In the genomic region with DNA sequence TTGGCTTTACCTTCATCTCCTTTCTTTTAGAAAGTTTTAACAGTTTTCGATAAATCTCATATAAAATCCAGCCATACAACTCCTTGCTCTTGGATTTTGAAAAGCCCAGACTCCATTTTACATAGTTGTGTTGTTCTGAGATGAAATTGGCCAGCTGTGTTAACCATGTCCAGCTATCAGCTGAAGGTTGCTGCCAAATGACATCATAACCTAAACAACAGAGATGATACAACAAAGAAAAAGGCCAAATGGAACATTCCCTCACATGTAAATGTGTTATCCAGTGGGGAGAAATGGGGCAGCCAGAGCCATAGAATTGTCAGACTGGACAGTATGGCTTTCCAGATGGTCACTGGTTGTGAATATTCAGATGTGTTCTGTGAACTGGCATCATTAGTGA, we compare ENCODE assay signal across 15 cellular contexts. TPM values are rescaled to one million over a fixed set of nuclear protein-coding genes. Genes with fewer than 3 reads are reported as not detected.
DNase-seq lines count a peak whose midpoint lies in the region; ATAC-seq and TF ChIP-seq lines count a peak whose summit lies in the region.
"Had no signal": no experiment of that assay in that cellular context is flagged by ENCODE, and none has a peak within 500 bp of the region (broad histone marks: within the 10 kb centered on the region; RNA-seq: fewer than 3 reads in every experiment).

No MANE protein-coding gene starts in this region.

- TF ChIP-seq CTCF in A673 (conservative IDR thresholded peaks at IDR 0.05; ENCODE audit: low read depth, low read length), result no peak

- peak; percentile 61 for DNase-seq in AG08396 (ENCODE audit: low spot score)
- peak; percentile 66 for DNase-seq in amniotic epithelial cell (ENCODE audit: low read depth)
- DNase-seq in fibroblast of the conjunctiva (ENCODE audit: low read depth), result peak; percentile 51
- DNase-seq in A673 (ENCODE audit: low spot score), result no peak
- no peak for DNase-seq in midbrain (lab: John Stamatoyannopoulos, UW)
- DNase-seq: activated T-cell treated with anti-CD3 and anti-CD28 coated beads, Interleukin-2, amount 50 U/mL, for 24 hours; CD8-positive, alpha-beta T cell; NCI-H2029 treated with DMSO at 0.1 percent for 48 hours; stimulated activated naive CD4-positive, alpha-beta T cell; upper lobe of left lung had no signal

- CTCF ChIA-PET in A673 (lab: Charles Lee), result no interaction called here

- no TSS peak for BruUV-seq in A673 (replicated peaks; lab: Mats Ljungman, UMichigan)

- H3K4me3 ChIP-seq in muscle layer of duodenum (ENCODE audit: low read depth in 1 of 2, low read length in 2 of 2), result no peak overlapping the region
- no peak overlapping the region for H3K4me3 ChIP-seq in A673 (ENCODE audit: low read depth, low read length, poor library complexity, severe bottlenecking)
- H3K4me3 ChIP-seq: A549, upper lobe of left lung had no signal

- ATAC-seq in GM21528 (IDR thresholded peaks at IDR 0.05; ENCODE audit: low FRiP score, unreplicated experiment) (no peak), HG02852 (IDR thresholded peaks at IDR 0.05; ENCODE audit: unreplicated experiment) (no peak)
- ATAC-seq: A549; activated naive CD4-positive, alpha-beta T cell treated with anti-CD3 and anti-CD28 coated beads, Interleukin-2, amount 50 U/mL, for 72 hours; CD8-positive, alpha-beta T cell had no signal

- H3K27ac ChIP-seq in muscle layer of duodenum (ENCODE audit: low read length) (peak overlapping the region; percentile 11), A673 (ENCODE audit: low read depth, low read length, poor library complexity, severe bottlenecking) (no peak overlapping the region)
- H3K27ac ChIP-seq: A549 had no signal

- POLR2A ChIA-PET in A673 (lab: Charles Lee; ENCODE audit: low non-redundant PET), result no interaction called here

- H3K9me3 ChIP-seq in muscle layer of duodenum (ENCODE audit: control insufficient read depth in 1 of 2, low read length in 2 of 2) (no peaks in the 10 kb centered on the region), A673 (ENCODE audit: low read depth, low read length, poor library complexity, severe bottlenecking) (no peaks in the 10 kb centered on the region)
- H3K9me3 ChIP-seq: A549, upper lobe of left lung had no signal

- no peaks in the 10 kb centered on the region for H3K27me3 ChIP-seq in muscle layer of duodenum (ENCODE audit: low read depth, low read length)
- H3K27me3 ChIP-seq in A673 (replicated peaks; ENCODE audit: insufficient read depth, low read depth, low read length, poor library complexity), result no peaks in the 10 kb centered on the region
- H3K27me3 ChIP-seq: upper lobe of left lung had no signal

- H3K4me1 ChIP-seq in muscle layer of duodenum (ENCODE audit: control insufficient read depth in 1 of 2, insufficient read depth in 2 of 2, low read length in 2 of 2), result peaks cover 4 to 6% of the 10 kb centered on the region in 2 donors
- H3K4me1 ChIP-seq in A673 (ENCODE audit: insufficient read depth, low read length, poor library complexity, severe bottlenecking), result peaks cover 9% of the 10 kb centered on the region
- H3K4me1 ChIP-seq: A549 had no signal

- H3K36me3 ChIP-seq in muscle layer of duodenum (ENCODE audit: control insufficient read depth in 1 of 2, insufficient read depth in 2 of 2, low read length in 2 of 2) (peaks cover 0 to 9% of the 10 kb centered on the region in 2 donors), A673 (ENCODE audit: insufficient read depth, low read length, poor library complexity, severe bottlenecking) (no peaks in the 10 kb centered on the region)
- H3K36me3 ChIP-seq: upper lobe of left lung had no signal

- intact Hi-C loops in A673 (cut with micrococcal nuclease; ENCODE audit: unreplicated experiment), result loop anchor here (10.0 kb wide), 1 partner anchor 178 kb away; no protein-coding TSS in a partner anchor

RNA-seq across cellular contexts. Expression of a gene that starts 43.3 kb away (rescaled TPM):
- 28.8 and 29.1 TPM in 2 replicates for total RNA-seq in A673 (2021)

Comparison
In these comparisons a context has a peak if more than half of its experiments do, and no peak if none do; other contexts are left out.
1. DNase-seq: peak in AG08396 (single experiment), amniotic epithelial cell (single experiment) and fibroblast of the conjunctiva (single experiment); none in A673 (single experiment) and midbrain (single experiment).